33 cellular contexts compared by ENCODE assay signal in the genomic region with DNA sequence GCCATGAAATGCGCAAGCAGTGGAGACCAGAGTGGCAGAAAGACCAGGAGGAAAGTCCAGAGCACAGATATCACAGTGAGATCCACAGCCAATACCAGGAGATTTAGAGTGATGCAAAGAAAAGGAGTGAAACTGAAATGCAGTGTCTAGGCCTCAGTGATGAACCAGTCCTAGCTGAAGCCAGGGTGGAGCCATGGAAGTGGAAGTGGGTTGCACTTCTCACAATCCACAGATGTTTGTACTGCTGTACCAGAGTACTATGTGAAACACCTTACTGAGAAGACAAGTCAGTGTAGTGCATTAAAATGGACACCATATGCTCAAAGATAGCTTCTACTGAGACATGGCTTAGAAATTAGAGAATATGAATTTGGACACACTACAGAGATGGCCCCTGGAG.
"Had no signal": no experiment of that assay in that cellular context is flagged by ENCODE, and none has a peak within 500 bp of the region (broad histone marks: within the 10 kb centered on the region; RNA-seq: fewer than 3 reads in every experiment).

No MANE protein-coding gene starts in this region.

- H3K36me3 ChIP-seq: SJCRH30 had no signal

- H2AFZ ChIP-seq: PC-9 had no signal

- H3K36me3 Mint-ChIP-seq: T-cell had no signal

- DNase-seq: Karpas-422; KBM-7; NCI-H1048; NCI-H1092 treated with DMSO at 0.1 percent for 48 hours; NCI-H1105 treated with DMSO at 0.1 percent for 48 hours; NCI-H1417; NCI-H1436; NCI-H146; NCI-H1694; NCI-H187; NCI-H1930; NCI-H2029 treated with DMSO at 0.1 percent for 48 hours; NCI-H2081 treated with DMSO at 0.1 percent for 48 hours; NCI-H2107; NCI-H2171; NCI-H226; NCI-H446 treated with DMSO at 0.1 percent for 48 hours; NCI-H510A; NCI-H524; NCI-H526; NCI-H69; NCI-H748 treated with DMSO at 0.1 percent for 48 hours; NCI-H82; NK-92 treated with Interleukin-12 subunit alpha and Interleukin-12 subunit beta, amount 100 ng/mL, for 24 hours; PC-9; SHP77; SIG-M5; SJCRH30; T-cell had no signal

- H3K4me2 ChIP-seq: PC-9 had no signal

- ATAC-seq: Panc1, Right ventricle myocardium inferior, SK-N-SH treated with all-trans-retinoic acid at 6 μM for 48 hours, T-cell had no signal

- H3K4me3 Mint-ChIP-seq: T-cell had no signal

- H3K9me3 Mint-ChIP-seq: T-cell had no signal

- H3K4me1 ChIP-seq: SJCRH30 had no signal

- H3K9me3 ChIP-seq: SJCRH30 had no signal

- H3K27ac Mint-ChIP-seq: T-cell had no signal

- H3K4me3 ChIP-seq: PC-9, SJCRH30 had no signal

- H3K27ac ChIP-seq: PC-9, RWPE1, SJCRH30 had no signal
